In genomic region chr5:132431682-132432081, GRCh38 we compare ENCODE assay signal across 13 cellular contexts. TPM values are rescaled to one million over a fixed set of nuclear protein-coding genes. Genes with fewer than 3 reads are reported as not detected.
DNase-seq lines count a peak whose midpoint lies in the region; ATAC-seq and TF ChIP-seq lines count a peak whose summit lies in the region.
"Had no signal": no experiment of that assay in that cellular context is flagged by ENCODE, and none has a peak within 500 bp of the region (broad histone marks: within the 10 kb centered on the region; RNA-seq: fewer than 3 reads in every experiment).

No MANE protein-coding gene starts in this region.

- no peaks in the 10 kb centered on the region for H3K27me3 Mint-ChIP-seq in CD4-positive, alpha-beta memory T cell
- no peaks in the 10 kb centered on the region for H3K27me3 Mint-ChIP-seq in IgD-negative memory B cell
- H3K27me3 Mint-ChIP-seq in naive thymus-derived CD4-positive, alpha-beta T cell = no peaks in the 10 kb centered on the region

- POLR2A ChIA-PET in CD4-positive, alpha-beta memory T cell (lab: Charles Lee; ENCODE audit: partially characterized antibody) = interaction anchor here (0.8 to 19.7 kb wide), 9 partner anchors 11 to 306 kb away, joined by 3 to 565 read pairs (median 183); partner anchors contain the start of genes IRF1 and KIF3A
- POLR2A ChIA-PET in naive thymus-derived CD4-positive, alpha-beta T cell (lab: Charles Lee) = interaction anchor here (0.6 to 11.5 kb wide), 12 partner anchors 9 to 882 kb away, joined by 3 to 182 read pairs (median 6); partner anchors contain the start of gene IRF1

- H3K36me3 ChIP-seq in CD4-positive, alpha-beta memory T cell (ENCODE audit: insufficient read depth, low read length) = no peaks in the 10 kb centered on the region
- peaks cover 0 to 7% (median 4%) of the 10 kb centered on the region in 3 experiments for H3K36me3 ChIP-seq in naive thymus-derived CD4-positive, alpha-beta T cell (ENCODE audit: control insufficient read depth in 2 of 3, insufficient read depth in 3 of 3, low read length in 3 of 3)
- no peaks in the 10 kb centered on the region for H3K36me3 ChIP-seq in breast epithelium
- H3K36me3 ChIP-seq: thyroid gland had no signal

- H3K4me3 Mint-ChIP-seq in CD4-positive, alpha-beta memory T cell = peak overlapping the region in 7 of 8 donors; percentile 29 to 75 (median 56)
- H3K4me3 Mint-ChIP-seq in IgD-negative memory B cell = peak overlapping the region in 3 of 4 donors; percentile 22 to 80 (median 79)
- peak overlapping the region in 9 of 10 donors; percentile 0 to 79 (median 51) for H3K4me3 Mint-ChIP-seq in naive thymus-derived CD4-positive, alpha-beta T cell
- H3K4me3 Mint-ChIP-seq: nephron had no signal

- no peak overlapping the region for H3K4me3 ChIP-seq in CD4-positive, alpha-beta memory T cell (ENCODE audit: low read length in 2 of 2)
- H3K4me3 ChIP-seq in naive thymus-derived CD4-positive, alpha-beta T cell (ENCODE audit: low read length) = no peak overlapping the region
- no peak overlapping the region for H3K4me3 ChIP-seq in breast epithelium
- H3K4me3 ChIP-seq: body of pancreas, thyroid gland had no signal

- TF ChIP-seq CTCF in breast epithelium (IDR thresholded peaks at IDR 0.05) = no peak

- no peak for DNase-seq in CD4-positive, alpha-beta memory T cell
- DNase-seq in activated CD8-positive, alpha-beta memory T cell treated with anti-CD3 and anti-CD28 coated beads, Interleukin-2, amount 50 U/mL, for 48 hours = peak; percentile 29
- DNase-seq in naive thymus-derived CD4-positive, alpha-beta T cell = no peak
- DNase-seq in breast epithelium (ENCODE audit: low spot score in 2 of 2) (no peak), hippocampal formation (lab: John Stamatoyannopoulos, UW) (no peak)
- DNase-seq: body of pancreas, Calu3, NCI-H2171, thyroid gland had no signal

- H3K27ac Mint-ChIP-seq in CD4-positive, alpha-beta memory T cell = peak overlapping the region; percentile 93 to 99 (median 97)
- H3K27ac Mint-ChIP-seq in IgD-negative memory B cell = peak overlapping the region; percentile 44 to 67 (median 59)
- H3K27ac Mint-ChIP-seq in naive thymus-derived CD4-positive, alpha-beta T cell = peak overlapping the region; percentile 59 to 99 (median 96)
- H3K27ac Mint-ChIP-seq: nephron had no signal

- H3K9me3 Mint-ChIP-seq in CD4-positive, alpha-beta memory T cell = peaks cover 0 to 2% (median 0%) of the 10 kb centered on the region in 8 donors
- no peaks in the 10 kb centered on the region for H3K9me3 Mint-ChIP-seq in IgD-negative memory B cell
- peaks cover 0 to 2% (median 0%) of the 10 kb centered on the region in 11 donors for H3K9me3 Mint-ChIP-seq in naive thymus-derived CD4-positive, alpha-beta T cell
- H3K9me3 Mint-ChIP-seq: nephron had no signal

- no peak for TF ChIP-seq POLR2A in breast epithelium (IDR thresholded peaks at IDR 0.05)

- intact Hi-C loops in CD4-positive, alpha-beta memory T cell (cut with micrococcal nuclease) = no loop called here
- intact Hi-C loops in naive thymus-derived CD4-positive, alpha-beta T cell (cut with micrococcal nuclease) = no loop called here
- intact Hi-C loops in breast epithelium (cut with DNase I; ENCODE audit: low total_unique reads) = no loop called here

- peaks cover 48 to 55% of the 10 kb centered on the region in 2 donors for H3K36me3 Mint-ChIP-seq in CD4-positive, alpha-beta memory T cell
- H3K36me3 Mint-ChIP-seq in IgD-negative memory B cell = peaks cover 3% of the 10 kb centered on the region
- H3K36me3 Mint-ChIP-seq in naive thymus-derived CD4-positive, alpha-beta T cell = peaks cover 0 to 55% (median 27%) of the 10 kb centered on the region in 5 donors

- H3K4me1 Mint-ChIP-seq in CD4-positive, alpha-beta memory T cell = peaks cover 82 to 97% (median 91%) of the 10 kb centered on the region in 4 donors
- peaks cover 68 to 85% (median 71%) of the 10 kb centered on the region in 3 donors for H3K4me1 Mint-ChIP-seq in IgD-negative memory B cell
- H3K4me1 Mint-ChIP-seq in naive thymus-derived CD4-positive, alpha-beta T cell = peaks cover 76 to 97% (median 95%) of the 10 kb centered on the region in 7 donors

- peaks cover 99% of the 10 kb centered on the region for H3K4me1 ChIP-seq in CD4-positive, alpha-beta memory T cell (ENCODE audit: insufficient read depth, low read length)
- H3K4me1 ChIP-seq in naive thymus-derived CD4-positive, alpha-beta T cell (ENCODE audit: control insufficient read depth in 2 of 2, insufficient read depth in 2 of 2, low read length in 2 of 2) = peaks cover 76 to 91% of the 10 kb centered on the region in 2 donors
- H3K4me1 ChIP-seq in breast epithelium = peaks cover 11 to 16% of the 10 kb centered on the region in 2 donors

- CTCF ChIA-PET in CD4-positive, alpha-beta memory T cell (lab: Charles Lee; ENCODE audit: partially characterized antibody) = interaction anchor here (1.0 to 3.7 kb wide), 12 partner anchors 11 to 68 kb away, joined by 3 to 15 read pairs (median 3); partner anchors contain the start of gene IRF1
- CTCF ChIA-PET in naive thymus-derived CD4-positive, alpha-beta T cell (lab: Charles Lee) = interaction anchor here (0.8 to 1.0 kb wide), 3 partner anchors 20 to 28 kb away, joined by 3 to 6 read pairs (median 4); no protein-coding TSS in a partner anchor

- H3K27ac ChIP-seq in CD4-positive, alpha-beta memory T cell (ENCODE audit: low read depth, low read length) = peak overlapping the region; percentile 77
- H3K27ac ChIP-seq in naive thymus-derived CD4-positive, alpha-beta T cell (ENCODE audit: low read depth, low read length) = peak overlapping the region; percentile 17
- H3K27ac ChIP-seq in breast epithelium = no peak overlapping the region
- H3K27ac ChIP-seq: body of pancreas, thyroid gland had no signal

- ATAC-seq in naive thymus-derived CD4-positive, alpha-beta T cell = no peak
- ATAC-seq in GM21619 (IDR thresholded peaks at IDR 0.05; ENCODE audit: unreplicated experiment) = no peak
- no peak for ATAC-seq in GM18909 (IDR thresholded peaks at IDR 0.05; ENCODE audit: poor library complexity, unreplicated experiment)
- ATAC-seq: body of pancreas had no signal

- no peaks in the 10 kb centered on the region for H3K9me3 ChIP-seq in CD4-positive, alpha-beta memory T cell (ENCODE audit: control insufficient read depth in 1 of 2, low read length in 2 of 2)
- H3K9me3 ChIP-seq in naive thymus-derived CD4-positive, alpha-beta T cell (ENCODE audit: control insufficient read depth in 2 of 3, low read length in 3 of 3) = no peaks in the 10 kb centered on the region
- no peaks in the 10 kb centered on the region for H3K9me3 ChIP-seq in breast epithelium
- H3K9me3 ChIP-seq: body of pancreas, thyroid gland had no signal

- no peaks in the 10 kb centered on the region for H3K27me3 ChIP-seq in CD4-positive, alpha-beta memory T cell (ENCODE audit: insufficient read depth, low read length)
- H3K27me3 ChIP-seq in naive thymus-derived CD4-positive, alpha-beta T cell (ENCODE audit: control insufficient read depth in 2 of 2, insufficient read depth in 2 of 2, low read length in 2 of 2) = no peaks in the 10 kb centered on the region
- no peaks in the 10 kb centered on the region for H3K27me3 ChIP-seq in breast epithelium
- H3K27me3 ChIP-seq: body of pancreas, thyroid gland had no signal

RNA-seq across cellular contexts. Expression of gene IRF1, which starts 58.9 kb away (rescaled TPM):
- 100 to 1,000 TPM; 192 to 202 TPM for total RNA-seq in CD4-positive, alpha-beta memory T cell
- polyA plus RNA-seq in CD4-positive, alpha-beta memory T cell = 100 to 1,000 TPM; 192 to 237 TPM
- 207 TPM for polyA plus RNA-seq in IgD-negative memory B cell
- total RNA-seq in naive thymus-derived CD4-positive, alpha-beta T cell = 100 to 1,000 TPM; 118 to 632 (median 549) TPM
- 100 to 1,000 TPM; 148 to 174 TPM for polyA plus RNA-seq in naive thymus-derived CD4-positive, alpha-beta T cell
- 10 to 100 TPM; 10.4 to 27.8 (median 18.0) TPM for total RNA-seq in breast epithelium

Comparison
In these comparisons a context has a peak if more than half of its experiments do, and no peak if none do; other contexts are left out.
1. H3K27ac ChIP-seq: peak in CD4-positive, alpha-beta memory T cell (single experiment) and naive thymus-derived CD4-positive, alpha-beta T cell (single experiment); none in breast epithelium (0 of 2).
2. RNA of gene IRF1, which starts 58.9 kb away (total RNA-seq): 118 to 632 TPM in naive thymus-derived CD4-positive, alpha-beta T cell and 192 to 202 TPM in CD4-positive, alpha-beta memory T cell; 10.4 to 27.8 TPM in breast epithelium; every median in the first group is over 4 times any median in the second.
3. Peak in every context shown above with its lines, with median percentiles within 50 percentile points of each other: H3K27ac Mint-ChIP-seq and H3K4me3 Mint-ChIP-seq.